18 cellular contexts compared by ENCODE assay signal in genomic region chr11:33636104-33636503, GRCh38.
DNase-seq lines count a peak whose midpoint lies in the region; ATAC-seq and TF ChIP-seq lines count a peak whose summit lies in the region.
"Had no signal": no experiment of that assay in that cellular context is flagged by ENCODE, and none has a peak within 500 bp of the region (broad histone marks: within the 10 kb centered on the region; RNA-seq: fewer than 3 reads in every experiment).

No MANE protein-coding gene starts in this region.

- peaks cover 0 to 4% (median 0%) of the 10 kb centered on the region in 5 donors for H3K36me3 Mint-ChIP-seq in naive thymus-derived CD4-positive, alpha-beta T cell

- CTCF ChIA-PET in naive thymus-derived CD4-positive, alpha-beta T cell (lab: Charles Lee): no interaction called here

- H3K9me3 Mint-ChIP-seq in naive thymus-derived CD4-positive, alpha-beta T cell: peaks cover 0 to 13% (median 5%) of the 10 kb centered on the region in 11 donors

- H3K27me3 ChIP-seq in naive thymus-derived CD4-positive, alpha-beta T cell (ENCODE audit: control insufficient read depth in 2 of 2, insufficient read depth in 2 of 2, low read length in 2 of 2): no peaks in the 10 kb centered on the region
- peaks cover 0 to 44% (median 4%) of the 10 kb centered on the region in 7 donors for H3K27me3 ChIP-seq in spleen (replicated peaks in 1 of 7)
- H3K27me3 ChIP-seq: BLaER1 treated with 17β-estradiol and CSF1 and Interleukin-3, amounts not matched to agents 10 nM and 100 nM; right atrium auricular region; SJCRH30 had no signal

- no peaks in the 10 kb centered on the region for H3K4me1 ChIP-seq in naive thymus-derived CD4-positive, alpha-beta T cell (ENCODE audit: control insufficient read depth in 2 of 2, insufficient read depth in 2 of 2, low read length in 2 of 2)
- peaks cover 0 to 2% (median 0%) of the 10 kb centered on the region in 6 donors for H3K4me1 ChIP-seq in spleen
- H3K4me1 ChIP-seq: SJCRH30 had no signal

- intact Hi-C loops in naive thymus-derived CD4-positive, alpha-beta T cell (cut with micrococcal nuclease): no loop called here
- intact Hi-C loops in spleen (cut with DNase I; ENCODE audit: low total_unique reads): no loop called here
- intact Hi-C loops in posterior cingulate gyrus (cut with DNase I): no loop called here

- DNase-seq in GM04503 (ENCODE audit: low read depth) (peak; percentile 67), NOMO-1 (lab: John Stamatoyannopoulos, UW; ENCODE audit: unreplicated experiment in 2 of 2) (peak; percentile 14 to 68), epithelial cell of esophagus (ENCODE audit: low read depth) (peak; percentile 94), spleen (no peak), DMS153 treated with DMSO at 0.1 percent for 48 hours (lab: John Stamatoyannopoulos, UW; ENCODE audit: unreplicated experiment) (no peak), posterior cingulate gyrus (no peak)
- DNase-seq in naive thymus-derived CD4-positive, alpha-beta T cell: no peak
- DNase-seq: activated CD4-positive, alpha-beta T cell treated with anti-CD3 and anti-CD28 coated beads, Interleukin-2, amount 50 U/mL, for 1 hour; activated T-cell treated with anti-CD3 and anti-CD28 coated beads, Interleukin-2, amount 50 U/mL, for 4 hours; DMS79; NCI-H1105; NCI-H2171 treated with DMSO at 0.1 percent for 48 hours; SJCRH30; stimulated activated CD4-positive, alpha-beta T cell treated with anti-CD3 and anti-CD28 coated beads, Interleukin-2, amount 100 ng/mL, for 24 hours; T-helper 9 cell had no signal

- POLR2A ChIA-PET in naive thymus-derived CD4-positive, alpha-beta T cell (lab: Charles Lee): no interaction called here

- TF ChIP-seq CTCF in epithelial cell of esophagus (IDR thresholded peaks at IDR 0.05; ENCODE audit: insufficient read depth, low read depth, low read length, missing control alignments): no peak
- no peak for TF ChIP-seq CTCF in spleen (IDR thresholded peaks at IDR 0.05 in 8 of 11, conservative IDR thresholded peaks at IDR 0.05 in 3 of 11)

- peak; percentile 38 for ATAC-seq in naive thymus-derived CD4-positive, alpha-beta T cell
- ATAC-seq in HG03520 (IDR thresholded peaks at IDR 0.05; ENCODE audit: unreplicated experiment): no peak
- ATAC-seq: activated T-cell treated with anti-CD3 and anti-CD28 coated beads, Interleukin-2, amount 50 U/mL, for 4 hours had no signal

- no peak for TF ChIP-seq POLR2A in spleen (IDR thresholded peaks at IDR 0.05)

- H3K4me1 Mint-ChIP-seq in naive thymus-derived CD4-positive, alpha-beta T cell: no peaks in the 10 kb centered on the region

- H3K27ac Mint-ChIP-seq in naive thymus-derived CD4-positive, alpha-beta T cell: no peak overlapping the region

- no peaks in the 10 kb centered on the region for H3K9me3 ChIP-seq in naive thymus-derived CD4-positive, alpha-beta T cell (ENCODE audit: control insufficient read depth in 2 of 3, low read length in 3 of 3)
- peaks cover 0 to 9% (median 6%) of the 10 kb centered on the region in 8 donors for H3K9me3 ChIP-seq in spleen
- H3K9me3 ChIP-seq: right atrium auricular region, SJCRH30 had no signal

- H3K36me3 ChIP-seq in naive thymus-derived CD4-positive, alpha-beta T cell (ENCODE audit: control insufficient read depth in 2 of 3, insufficient read depth in 3 of 3, low read length in 3 of 3): no peaks in the 10 kb centered on the region
- H3K36me3 ChIP-seq in spleen: no peaks in the 10 kb centered on the region
- H3K36me3 ChIP-seq: BLaER1 treated with 17β-estradiol and CSF1 and Interleukin-3, amounts not matched to agents 10 nM and 100 nM; right atrium auricular region; SJCRH30 had no signal

- no peak overlapping the region for H3K27ac ChIP-seq in naive thymus-derived CD4-positive, alpha-beta T cell (ENCODE audit: low read depth, low read length)
- no peak overlapping the region for H3K27ac ChIP-seq in spleen
- H3K27ac ChIP-seq: right atrium auricular region, SJCRH30 had no signal

- WGBS in spleen, 5 donors: 46 to 85% (median 70%) methylated on average over 6 of the region's 6 CpGs

- H3K4me3 ChIP-seq in epithelial cell of esophagus (ENCODE audit: low read length): no peak overlapping the region
- H3K4me3 ChIP-seq in naive thymus-derived CD4-positive, alpha-beta T cell (ENCODE audit: low read length): no peak overlapping the region
- H3K4me3 ChIP-seq in spleen: no peak overlapping the region
- H3K4me3 ChIP-seq: BLaER1 treated with 17β-estradiol and CSF1 and Interleukin-3, amounts not matched to agents 10 nM and 100 nM; right atrium auricular region; SJCRH30 had no signal

- no peak overlapping the region for H3K4me3 Mint-ChIP-seq in naive thymus-derived CD4-positive, alpha-beta T cell
- H3K4me3 Mint-ChIP-seq: activated T-cell treated with anti-CD3 and anti-CD28 coated beads, Interleukin-2, amount 50 U/mL, for 4 hours had no signal

- H3K27me3 Mint-ChIP-seq in naive thymus-derived CD4-positive, alpha-beta T cell: peaks cover 0 to 49% (median 39%) of the 10 kb centered on the region in 5 donors

Comparison
In these comparisons a context has a peak if more than half of its experiments do, and no peak if none do; other contexts are left out.
1. DNase-seq: peak in GM04503 (single experiment), NOMO-1 (2 of 2) and epithelial cell of esophagus (single experiment); none in naive thymus-derived CD4-positive, alpha-beta T cell (0 of 9), spleen (single experiment), DMS153 treated with DMSO at 0.1 percent for 48 hours (single experiment) and posterior cingulate gyrus (0 of 10).